ENCODE assay signal across 8 cellular contexts in genomic region chr21:37006521-37007291, GRCh38. TPM values are rescaled to one million over a fixed set of nuclear protein-coding genes. Genes with fewer than 3 reads are reported as not detected.
A peak's percentile ranks its signal among the peaks of the same experiment; 100 is the strongest.
DNase-seq lines count a peak whose midpoint lies in the region; ATAC-seq lines count a peak whose summit lies in the region.

RIPPLY3 (plus strand) TSS chr21:37006702; CDS start chr21:37006773, 71 bp downstream.

- no peak within 1 kb of the TSS for H3K27ac ChIP-seq in muscle layer of duodenum (ENCODE audit: low read length)

- H3K4me3 ChIP-seq in muscle layer of duodenum (ENCODE audit: low read depth in 1 of 2, low read length in 2 of 2), result peak within 1 kb of the TSS; percentile 16 to 60

- peaks cover 16% of the 10 kb centered on the region for H3K27me3 ChIP-seq in muscle layer of duodenum (ENCODE audit: low read depth, low read length)

- ATAC-seq in HG02588 (IDR thresholded peaks at IDR 0.05; ENCODE audit: unreplicated experiment) (no peak), GM18858 (IDR thresholded peaks at IDR 0.05; ENCODE audit: unreplicated experiment) (no peak)

- no peaks in the 10 kb centered on the region for H3K9me3 ChIP-seq in muscle layer of duodenum (ENCODE audit: control insufficient read depth in 1 of 2, low read length in 2 of 2)

- no peaks in the 10 kb centered on the region for H3K36me3 ChIP-seq in muscle layer of duodenum (ENCODE audit: control insufficient read depth in 1 of 2, insufficient read depth in 2 of 2, low read length in 2 of 2)

- DNase-seq in NOMO-1 treated with DMSO at 0.1 percent for 48 hours (lab: John Stamatoyannopoulos, UW; ENCODE audit: unreplicated experiment) (peak; percentile 20), NOMO-1 treated with dmso at 0.1 percent for 144 hours (lab: John Stamatoyannopoulos, UW; ENCODE audit: unreplicated experiment) (no peak), SK-N-DZ (ENCODE audit: low spot score) (peak; percentile 22), ecto neural progenitor cell (ENCODE audit: low spot score) (peak; percentile 57), NCI-H446 (lab: John Stamatoyannopoulos, UW) (no peak)

- H3K4me1 ChIP-seq in muscle layer of duodenum (ENCODE audit: control insufficient read depth in 1 of 2, insufficient read depth in 2 of 2, low read length in 2 of 2), result peaks cover 0 to 20% of the 10 kb centered on the region in 2 donors

RNA-seq across cellular contexts. Expression of gene RIPPLY3, which starts in this region (rescaled TPM):
- 0.22 and 0.51 TPM in 2 replicates for polyA plus RNA-seq in SK-N-DZ (2014; cell fraction: cytosol; rRNA removed)
- polyA plus RNA-seq in SK-N-DZ (2014; cell fraction: nucleus; rRNA removed), result 0.07 and 1.2 TPM in 2 replicates

Comparison
In these comparisons a context has a peak if more than half of its experiments do, and no peak if none do; other contexts are left out.
1. DNase-seq: peak in NOMO-1 treated with DMSO at 0.1 percent for 48 hours (single experiment), SK-N-DZ (single experiment) and ecto neural progenitor cell (single experiment); none in NOMO-1 treated with dmso at 0.1 percent for 144 hours (single experiment) and NCI-H446 (0 of 2).